8 cellular contexts compared by ENCODE assay signal in genomic region chr2:202375006-202375610, GRCh38. TPM values are rescaled to one million over a fixed set of nuclear protein-coding genes. Genes with fewer than 3 reads are reported as not detected.
DNase-seq lines count a peak whose midpoint lies in the region; ATAC-seq and TF ChIP-seq lines count a peak whose summit lies in the region.

No MANE protein-coding gene starts in this region.

- peaks cover 31% of the 10 kb centered on the region for H3K4me1 Mint-ChIP-seq in activated naive CD8-positive, alpha-beta T cell treated with anti-CD3 and anti-CD28 coated beads for 36 hours

- TF ChIP-seq CTCF in RWPE2 (IDR thresholded peaks at IDR 0.05; ENCODE audit: poor library complexity, severe bottlenecking) (no peak), osteoblast (IDR thresholded peaks at IDR 0.05; ENCODE audit: extremely low read depth, low read depth, low read length) (no peak), tibial artery (IDR thresholded peaks at IDR 0.05) (no peak)

- peak overlapping the region; percentile 55 for H2AFZ ChIP-seq in ACC112 (ENCODE audit: low read length, unreplicated experiment)
- H2AFZ ChIP-seq in osteoblast (ENCODE audit: low read length) = peak overlapping the region; percentile 90

- H4K20me1 ChIP-seq in osteoblast (ENCODE audit: insufficient read depth, low read length) = peaks cover 23% of the 10 kb centered on the region

- H3K9me3 ChIP-seq in RWPE2 (ENCODE audit: severe bottlenecking) (no peaks in the 10 kb centered on the region), osteoblast (ENCODE audit: low read depth, low read length) (no peaks in the 10 kb centered on the region), tibial artery (no peaks in the 10 kb centered on the region)

- intact Hi-C loops in Right ventricle myocardium inferior (cut with DNase I) = loop anchor here (2.0 to 5.0 kb wide), 5 partner anchors 56 to 167 kb away; no protein-coding TSS in a partner anchor
- intact Hi-C loops in tibial artery (cut with DNase I; ENCODE audit: low total_unique reads) = loop anchor here (5.0 to 10.0 kb wide), 2 partner anchors 100 to 343 kb away; partner anchors contain the start of gene FZD7

- H3K36me3 ChIP-seq in ACC112 (ENCODE audit: insufficient read depth, low read length) (no peaks in the 10 kb centered on the region), RWPE2 (ENCODE audit: low read depth) (no peaks in the 10 kb centered on the region), osteoblast (ENCODE audit: insufficient read depth, low read length) (no peaks in the 10 kb centered on the region), tibial artery (no peaks in the 10 kb centered on the region)

- H3K4me3 Mint-ChIP-seq in activated naive CD8-positive, alpha-beta T cell treated with anti-CD3 and anti-CD28 coated beads for 36 hours = peak overlapping the region; percentile 97

- no peaks in the 10 kb centered on the region for H3K27me3 Mint-ChIP-seq in activated naive CD8-positive, alpha-beta T cell treated with anti-CD3 and anti-CD28 coated beads for 36 hours

- H3K4me3 ChIP-seq in ACC112 (ENCODE audit: low read depth, low read length) (peak overlapping the region; percentile 90), RWPE2 (ENCODE audit: severe bottlenecking) (peak overlapping the region; percentile 73), osteoblast (ENCODE audit: insufficient read depth, low read length) (peak overlapping the region; percentile 98), tibial artery (peak overlapping the region; percentile 87 to 98)

- H3K79me2 ChIP-seq in ACC112 (ENCODE audit: control insufficient read depth, insufficient read depth, low read length, unreplicated experiment) (peaks cover 37% of the 10 kb centered on the region), osteoblast (ENCODE audit: insufficient read depth, low read length) (peaks cover 38% of the 10 kb centered on the region)

- H3K27ac Mint-ChIP-seq in activated naive CD8-positive, alpha-beta T cell treated with anti-CD3 and anti-CD28 coated beads for 36 hours = peak overlapping the region; percentile 82

- no peaks in the 10 kb centered on the region for H3K9me3 Mint-ChIP-seq in activated naive CD8-positive, alpha-beta T cell treated with anti-CD3 and anti-CD28 coated beads for 36 hours

- H3K36me3 Mint-ChIP-seq in activated naive CD8-positive, alpha-beta T cell treated with anti-CD3 and anti-CD28 coated beads for 36 hours = peaks cover 1% of the 10 kb centered on the region

- H3K4me1 ChIP-seq in ACC112 (ENCODE audit: control insufficient read depth, insufficient read depth, low read length, unreplicated experiment) = peaks cover 3% of the 10 kb centered on the region
- no peaks in the 10 kb centered on the region for H3K4me1 ChIP-seq in RWPE2 (ENCODE audit: insufficient read depth, poor library complexity, severe bottlenecking)
- peaks cover 14% of the 10 kb centered on the region for H3K4me1 ChIP-seq in osteoblast (ENCODE audit: insufficient read depth, low read length)
- peaks cover 0 to 17% (median 8%) of the 10 kb centered on the region in 4 donors for H3K4me1 ChIP-seq in tibial artery

- H3K27ac ChIP-seq in ACC112 (ENCODE audit: low read depth, low read length) (peak overlapping the region; percentile 92), RWPE2 (ENCODE audit: poor library complexity, severe bottlenecking) (peak overlapping the region; percentile 88), osteoblast (ENCODE audit: low read depth, low read length) (peak overlapping the region; percentile 97), tibial artery (peak overlapping the region; percentile 96 to 97)

- ATAC-seq in RWPE2 (ENCODE audit: low read depth) (peak; percentile 4; the same call in 1 of the 3 replicates), Right ventricle myocardium inferior (peak; percentile 1), HG03039 (IDR thresholded peaks at IDR 0.05; ENCODE audit: unreplicated experiment) (no peak)

- no peaks in the 10 kb centered on the region for H3K27me3 ChIP-seq in ACC112 (ENCODE audit: insufficient read depth, low read length)
- H3K27me3 ChIP-seq in RWPE2 (ENCODE audit: insufficient read depth, poor library complexity, severe bottlenecking) = no peaks in the 10 kb centered on the region
- no peaks in the 10 kb centered on the region for H3K27me3 ChIP-seq in osteoblast (ENCODE audit: insufficient read depth, low read length)
- no peaks in the 10 kb centered on the region for H3K27me3 ChIP-seq in tibial artery

- peak overlapping the region; percentile 95 for H3K4me2 ChIP-seq in osteoblast (ENCODE audit: insufficient read depth, low read length)

- DNase-seq in H4 (ENCODE audit: low spot score) = peak; percentile 63
- no peak for DNase-seq in RWPE2 (ENCODE audit: low spot score)
- DNase-seq in activated naive CD8-positive, alpha-beta T cell treated with anti-CD3 and anti-CD28 coated beads for 36 hours = peak; percentile 61
- peak; percentile 76 for DNase-seq in Right ventricle myocardium inferior (ENCODE audit: missing footprints)
- DNase-seq in osteoblast (ENCODE audit: insufficient read length, low spot score, missing footprints) = peak; percentile 91
- DNase-seq in tibial artery = peak; percentile 52 to 79

RNA-seq across cellular contexts. Expression of gene BMPR2, which starts 1.0 kb away (rescaled TPM):
- total RNA-seq in H4 (2014; rRNA removed; shearing (Covaris generic)) = 9.8 and 13.3 TPM in 2 replicates
- 1 to 10 TPM; 8.3 TPM for total RNA-seq in activated naive CD8-positive, alpha-beta T cell treated with anti-CD3 and anti-CD28 coated beads for 36 hours
- total RNA-seq in Right ventricle myocardium inferior = 45.3 TPM
- total RNA-seq in osteoblast = 41.8 and 44.2 TPM in 2 replicates
